Comparison of ENCODE assay signal across 13 cellular contexts in the genomic region with DNA sequence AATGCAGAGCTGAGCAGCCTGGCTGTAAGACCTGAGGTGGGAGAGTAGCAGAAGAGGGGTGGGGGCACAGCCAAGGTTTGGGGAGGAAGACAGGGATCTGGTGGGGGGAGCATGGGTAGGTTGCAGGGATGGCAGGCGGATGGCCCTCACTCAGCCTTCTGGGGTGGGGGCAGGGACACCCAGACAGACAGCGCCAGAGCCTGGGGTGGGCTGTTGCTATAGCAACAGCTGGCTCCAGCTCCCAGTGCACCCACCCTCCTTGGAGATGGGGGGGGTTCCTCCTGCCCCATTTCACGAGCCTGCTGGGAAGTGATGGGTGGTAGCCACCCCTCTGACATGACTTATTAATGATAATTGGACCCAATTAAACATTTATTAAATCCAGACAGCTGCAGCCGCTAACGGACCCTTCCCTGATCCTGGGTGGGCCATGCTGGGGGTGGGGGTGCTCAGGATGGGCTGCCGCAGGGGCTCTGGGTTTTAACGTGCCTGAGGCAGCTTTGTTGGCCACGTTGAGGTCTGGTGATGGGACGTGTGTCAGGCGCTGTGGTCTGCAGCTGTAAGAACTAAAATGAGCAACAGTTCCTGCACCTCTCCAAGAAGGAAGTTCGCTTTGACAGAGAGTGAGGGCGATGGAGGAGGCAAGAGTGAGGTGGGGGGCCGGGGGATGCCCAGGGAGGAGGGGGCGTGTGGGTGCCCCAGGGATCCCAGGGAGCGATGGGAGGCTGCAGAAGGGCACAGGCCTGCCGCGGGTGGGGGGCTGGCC. TPM values are rescaled to one million over a fixed set of nuclear protein-coding genes. Genes with fewer than 3 reads are reported as not detected.
DNase-seq lines count a peak whose midpoint lies in the region; FAIRE-seq and TF ChIP-seq lines count a peak whose summit lies in the region.
"Had no signal": no experiment of that assay in that cellular context is flagged by ENCODE, and none has a peak within 500 bp of the region (broad histone marks: within the 10 kb centered on the region; RNA-seq: fewer than 3 reads in every experiment).

No MANE protein-coding gene starts in this region.

- peaks cover 16% of the 10 kb centered on the region for H3K4me1 Mint-ChIP-seq in T-helper 1 cell treated with Interleukin-12 subunit alpha and Interleukin-12 subunit beta and Interleukin-4 antibody, amounts not matched to agents 30 μg/mL and 1 μg/mL, for 36 hours (ENCODE audit: low read depth)
- peaks cover 21% of the 10 kb centered on the region for H3K4me1 Mint-ChIP-seq in glutamatergic neuron (ENCODE audit: low read depth, unreplicated experiment)

- H3K4me1 ChIP-seq in BE2C = peaks cover 14% of the 10 kb centered on the region
- H3K4me1 ChIP-seq in right atrium auricular region = peaks cover 0 to 25% of the 10 kb centered on the region in 2 donors

- H3K27me3 ChIP-seq in BE2C (peaks cover 30% of the 10 kb centered on the region), right atrium auricular region (peaks cover 0 to 5% of the 10 kb centered on the region in 2 donors)

- peaks cover 18% of the 10 kb centered on the region for H3K27me3 Mint-ChIP-seq in T-helper 1 cell treated with Interleukin-12 subunit alpha and Interleukin-12 subunit beta and Interleukin-4 antibody, amounts not matched to agents 30 μg/mL and 1 μg/mL, for 36 hours (ENCODE audit: low read depth)
- peaks cover 16% of the 10 kb centered on the region for H3K27me3 Mint-ChIP-seq in glutamatergic neuron (ENCODE audit: unreplicated experiment)

- DNase-seq in AML-193 (lab: John Stamatoyannopoulos, UW) (peak; percentile 46 to 56), GM13976 (ENCODE audit: low spot score) (peak; percentile 61), glutamatergic neuron (no peak), frontal cortex (ENCODE audit: low spot score in 2 of 2) (no peak), BE2C (no peak), right atrium auricular region (ENCODE audit: low spot score) (no peak)
- DNase-seq in effector CD4-positive, alpha-beta T cell = no peak
- DNase-seq: activated gamma-delta T cell, NCI-H82 had no signal

- peak overlapping the region; percentile 77 for H3K4me3 Mint-ChIP-seq in T-helper 1 cell treated with Interleukin-12 subunit alpha and Interleukin-12 subunit beta and Interleukin-4 antibody, amounts not matched to agents 30 μg/mL and 1 μg/mL, for 36 hours
- H3K4me3 Mint-ChIP-seq in glutamatergic neuron (ENCODE audit: unreplicated experiment) = peak overlapping the region; percentile 84

- no peaks in the 10 kb centered on the region for H3K9me3 Mint-ChIP-seq in T-helper 1 cell treated with Interleukin-12 subunit alpha and Interleukin-12 subunit beta and Interleukin-4 antibody, amounts not matched to agents 30 μg/mL and 1 μg/mL, for 36 hours
- H3K9me3 Mint-ChIP-seq in glutamatergic neuron (ENCODE audit: unreplicated experiment) = peaks cover 16% of the 10 kb centered on the region

- peak overlapping the region; percentile 84 for H3K27ac Mint-ChIP-seq in T-helper 1 cell treated with Interleukin-12 subunit alpha and Interleukin-12 subunit beta and Interleukin-4 antibody, amounts not matched to agents 30 μg/mL and 1 μg/mL, for 36 hours
- peak overlapping the region; percentile 87 for H3K27ac Mint-ChIP-seq in glutamatergic neuron (ENCODE audit: unreplicated experiment)

- H3K9me3 ChIP-seq in BE2C = no peaks in the 10 kb centered on the region
- H3K9me3 ChIP-seq in right atrium auricular region = no peaks in the 10 kb centered on the region

- H3K4me3 ChIP-seq in BE2C (ENCODE audit: low read depth, low read length) (no peak overlapping the region), right atrium auricular region (peak overlapping the region in 1 of 2 donors; percentile 57)

- TF ChIP-seq CTCF in GM13976 (IDR thresholded peaks at IDR 0.05; ENCODE audit: borderline replicate concordance, control extremely low read depth, extremely low read depth, insufficient read depth, missing control alignments) (no peak), glutamatergic neuron (IDR thresholded peaks at IDR 0.05; ENCODE audit: partially characterized antibody, unreplicated experiment) (no peak), BE2C (IDR thresholded peaks at IDR 0.05; ENCODE audit: low read depth, low read length) (no peak), right atrium auricular region (IDR thresholded peaks at IDR 0.05) (no peak)

- no peak for FAIRE-seq in frontal cortex (lab: Jason Lieb, UNC)

- H3K36me3 ChIP-seq in BE2C (no peaks in the 10 kb centered on the region), right atrium auricular region (no peaks in the 10 kb centered on the region)

- H3K36me3 Mint-ChIP-seq in T-helper 1 cell treated with Interleukin-12 subunit alpha and Interleukin-12 subunit beta and Interleukin-4 antibody, amounts not matched to agents 30 μg/mL and 1 μg/mL, for 36 hours (ENCODE audit: low read depth) = no peaks in the 10 kb centered on the region
- H3K36me3 Mint-ChIP-seq in glutamatergic neuron (ENCODE audit: unreplicated experiment) = no peaks in the 10 kb centered on the region

- no peak overlapping the region for H3K27ac ChIP-seq in right atrium auricular region

- in situ Hi-C loops in GM13976 (cut with MboI; ENCODE audit: low sequenced_read_pairs, unreplicated experiment) = no loop called here

RNA-seq across cellular contexts. Expression of a gene that starts 19.4 kb away (rescaled TPM):
- total RNA-seq in glutamatergic neuron (ENCODE audit: unreplicated experiment) = 914 TPM
- total RNA-seq in frontal cortex = 51.8 TPM
- 58.7 TPM for polyA plus RNA-seq in BE2C (2012; ENCODE audit: insufficient read depth, insufficient read length, low read depth)
- total RNA-seq in right atrium auricular region = 10 to 100 TPM; 22.5 to 27.9 TPM

RNA-seq across cellular contexts. Expression of a gene that starts 26.0 kb away (rescaled TPM):
- total RNA-seq in glutamatergic neuron (ENCODE audit: unreplicated experiment) (18.4 TPM), frontal cortex (11.0 TPM), right atrium auricular region (10 to 100 TPM; 26.8 to 32.2 TPM)
- 33.8 TPM for polyA plus RNA-seq in BE2C (2012; ENCODE audit: insufficient read depth, insufficient read length, low read depth)

RNA-seq across cellular contexts. Expression of a gene that starts 34.8 kb away (rescaled TPM):
- not detected for total RNA-seq in glutamatergic neuron (ENCODE audit: unreplicated experiment)
- not detected for total RNA-seq in frontal cortex
- polyA plus RNA-seq in BE2C (2012; ENCODE audit: insufficient read depth, insufficient read length, low read depth) = not detected
- not detected for total RNA-seq in right atrium auricular region
- total RNA-seq: mononuclear cell; T-helper 2 cell treated with Interferon-gamma antibody and Interleukin-4, amounts not matched to agents 100 ng/mL and 5 ng/mL, for 36 hours had no signal

RNA-seq across cellular contexts. Expression of a gene that starts 39.4 kb away (rescaled TPM):
- total RNA-seq in glutamatergic neuron (ENCODE audit: unreplicated experiment) (218 TPM), frontal cortex (20.0 TPM), right atrium auricular region (10 to 100 TPM; 31.8 to 68.4 TPM)
- 0.99 TPM for polyA plus RNA-seq in BE2C (2012; ENCODE audit: insufficient read depth, insufficient read length, low read depth)

RNA-seq across cellular contexts. Expression of a gene that starts 57.4 kb away (rescaled TPM):
- 0.32 TPM for total RNA-seq in glutamatergic neuron (ENCODE audit: unreplicated experiment)
- not detected for total RNA-seq in frontal cortex
- polyA plus RNA-seq in BE2C (2012; ENCODE audit: insufficient read depth, insufficient read length, low read depth) = not detected
- 10 to 100 TPM; 22.0 to 61.8 TPM for total RNA-seq in right atrium auricular region
- total RNA-seq: MCF 10A; T-helper 2 cell treated with Interferon-gamma antibody and Interleukin-4, amounts not matched to agents 100 ng/mL and 5 ng/mL, for 36 hours had no signal

Comparison
In these comparisons a context has a peak if more than half of its experiments do, and no peak if none do; other contexts are left out.
1. DNase-seq: peak in AML-193 (2 of 2) and GM13976 (single experiment); none in glutamatergic neuron (single experiment), frontal cortex (0 of 2), effector CD4-positive, alpha-beta T cell (single experiment), BE2C (single experiment) and right atrium auricular region (single experiment).
2. RNA of a gene that starts 19.4 kb away (total RNA-seq): 914 TPM in glutamatergic neuron (single experiment); 51.8 TPM in frontal cortex (single experiment) and 22.5 to 27.9 TPM in right atrium auricular region; every median in the first group is over 10 times any median in the second.